ENCODE assay signal across 1 cellular context in the genomic region with DNA sequence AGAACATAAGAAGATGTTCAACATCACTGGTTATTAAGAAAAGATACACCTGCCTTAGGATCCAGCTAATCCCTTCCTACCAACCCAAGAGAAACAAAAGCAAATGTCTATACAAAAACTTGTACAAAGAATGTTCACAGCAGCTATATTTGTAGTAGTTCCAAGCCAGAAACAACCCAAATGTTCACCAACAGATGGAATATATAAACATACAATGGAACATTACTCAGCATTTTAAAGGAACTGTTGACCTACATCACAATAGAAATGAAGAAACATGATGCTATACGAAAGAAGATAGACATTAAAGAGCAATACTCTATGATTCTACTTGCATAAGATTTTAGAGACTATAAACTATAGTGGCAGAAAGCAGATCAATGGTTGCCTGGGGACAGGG.
TF ChIP-seq lines count a peak whose summit lies in the region.

No MANE protein-coding gene starts in this region.

TF ChIP-seq in K562, 482 proteins besides CTCF, POLR2A, EP300 and RAD21 (continued from another document):
- TF ChIP-seq, protein P1, sequence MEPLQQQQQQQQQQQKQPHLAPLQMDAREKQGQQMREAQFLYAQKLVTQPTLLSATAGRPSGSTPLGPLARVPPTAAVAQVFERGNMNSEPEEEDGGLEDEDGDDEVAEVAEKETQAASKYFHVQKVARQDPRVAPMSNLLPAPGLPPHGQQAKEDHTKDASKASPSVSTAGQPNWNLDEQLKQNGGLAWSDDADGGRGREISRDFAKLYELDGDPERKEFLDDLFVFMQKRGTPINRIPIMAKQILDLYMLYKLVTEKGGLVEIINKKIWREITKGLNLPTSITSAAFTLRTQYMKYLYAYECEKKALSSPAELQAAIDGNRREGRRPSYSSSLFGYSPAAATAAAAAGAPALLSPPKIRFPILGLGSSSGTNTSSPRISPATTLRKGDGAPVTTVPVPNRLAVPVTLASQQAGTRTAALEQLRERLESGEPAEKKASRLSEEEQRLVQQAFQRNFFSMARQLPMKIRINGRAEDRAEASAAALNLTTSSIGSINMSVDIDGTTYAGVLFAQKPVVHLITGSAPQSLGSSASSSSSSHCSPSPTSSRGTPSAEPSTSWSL (CRISPR knock-in tag; IDR thresholded peaks at IDR 0.05; ENCODE audit: borderline replicate concordance) = no peak
- peak; percentile 22; the same call in 1 of the 2 replicates for TF ChIP-seq ZNF316 (IDR thresholded peaks at IDR 0.05)
- 0 out of 2 replicates have a peak, but pooled peaks have one; percentile 22 for TF ChIP-seq MAFG (tag; conservative IDR thresholded peaks at IDR 0.05)
- TF ChIP-seq, protein P2, sequence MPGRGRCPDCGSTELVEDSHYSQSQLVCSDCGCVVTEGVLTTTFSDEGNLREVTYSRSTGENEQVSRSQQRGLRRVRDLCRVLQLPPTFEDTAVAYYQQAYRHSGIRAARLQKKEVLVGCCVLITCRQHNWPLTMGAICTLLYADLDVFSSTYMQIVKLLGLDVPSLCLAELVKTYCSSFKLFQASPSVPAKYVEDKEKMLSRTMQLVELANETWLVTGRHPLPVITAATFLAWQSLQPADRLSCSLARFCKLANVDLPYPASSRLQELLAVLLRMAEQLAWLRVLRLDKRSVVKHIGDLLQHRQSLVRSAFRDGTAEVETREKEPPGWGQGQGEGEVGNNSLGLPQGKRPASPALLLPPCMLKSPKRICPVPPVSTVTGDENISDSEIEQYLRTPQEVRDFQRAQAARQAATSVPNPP (IDR thresholded peaks at IDR 0.05; ENCODE audit: borderline replicate concordance, insufficient read depth, insufficient read length) = no peak
- TF ChIP-seq, protein P3, sequence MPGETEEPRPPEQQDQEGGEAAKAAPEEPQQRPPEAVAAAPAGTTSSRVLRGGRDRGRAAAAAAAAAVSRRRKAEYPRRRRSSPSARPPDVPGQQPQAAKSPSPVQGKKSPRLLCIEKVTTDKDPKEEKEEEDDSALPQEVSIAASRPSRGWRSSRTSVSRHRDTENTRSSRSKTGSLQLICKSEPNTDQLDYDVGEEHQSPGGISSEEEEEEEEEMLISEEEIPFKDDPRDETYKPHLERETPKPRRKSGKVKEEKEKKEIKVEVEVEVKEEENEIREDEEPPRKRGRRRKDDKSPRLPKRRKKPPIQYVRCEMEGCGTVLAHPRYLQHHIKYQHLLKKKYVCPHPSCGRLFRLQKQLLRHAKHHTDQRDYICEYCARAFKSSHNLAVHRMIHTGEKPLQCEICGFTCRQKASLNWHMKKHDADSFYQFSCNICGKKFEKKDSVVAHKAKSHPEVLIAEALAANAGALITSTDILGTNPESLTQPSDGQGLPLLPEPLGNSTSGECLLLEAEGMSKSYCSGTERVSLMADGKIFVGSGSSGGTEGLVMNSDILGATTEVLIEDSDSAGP (CRISPR knock-in tag; IDR thresholded peaks at IDR 0.05) = no peak
- TF ChIP-seq ZNF174 (CRISPR knock-in tag; IDR thresholded peaks at IDR 0.05) = no peak
